Comparison of ENCODE assay signal across 17 cellular contexts in the genomic region with DNA sequence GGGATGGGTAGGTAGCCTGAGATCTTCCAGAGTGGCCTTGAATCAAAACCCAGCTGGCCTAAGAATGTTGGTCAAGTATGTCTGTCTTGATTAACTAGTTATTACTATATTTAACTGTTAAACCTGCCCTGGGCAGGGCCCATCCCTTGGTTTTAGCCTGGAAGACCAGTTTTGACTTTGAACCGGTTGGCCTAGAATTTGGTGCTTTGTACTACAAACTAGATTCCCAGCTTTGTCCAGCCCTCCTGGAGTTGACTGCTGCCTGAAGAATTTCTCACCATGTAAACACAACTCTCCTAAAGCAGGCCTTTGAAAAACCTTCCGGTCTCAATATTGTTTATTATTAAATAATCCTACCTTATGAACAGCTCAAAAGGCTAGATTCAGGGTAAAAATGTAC. TPM values are rescaled to one million over a fixed set of nuclear protein-coding genes. Genes with fewer than 3 reads are reported as not detected.
DNase-seq lines count a peak whose midpoint lies in the region; ATAC-seq, FAIRE-seq and TF ChIP-seq lines count a peak whose summit lies in the region.
"Had no signal": no experiment of that assay in that cellular context is flagged by ENCODE, and none has a peak within 500 bp of the region (broad histone marks: within the 10 kb centered on the region; RNA-seq: fewer than 3 reads in every experiment).

No MANE protein-coding gene starts in this region.

- no peak overlapping the region for H3K14ac ChIP-seq in H9 (ENCODE audit: insufficient read depth, low read length)

- H3K79me1 ChIP-seq in H9 (ENCODE audit: insufficient read depth, low read depth, low read length, poor library complexity, severe bottlenecking) = peaks cover 4% of the 10 kb centered on the region

- H4K5ac ChIP-seq in H9 (ENCODE audit: insufficient read length, low read depth, low read length) = no peak overlapping the region

- H3K9me2 ChIP-seq in GM23248 (ENCODE audit: insufficient read depth) = no peaks in the 10 kb centered on the region

- H3K4me3 ChIP-seq in endodermal cell (ENCODE audit: low read length) (no peak overlapping the region), pancreas (no peak overlapping the region), GM23248 (no peak overlapping the region), gastroesophageal sphincter (no peak overlapping the region)
- H3K4me3 ChIP-seq: right atrium auricular region, SJSA1, tibial nerve had no signal

- H3K23ac ChIP-seq in H9 (ENCODE audit: insufficient read length, low read depth, low read length) = no peak overlapping the region

- H4K91ac ChIP-seq in H9 (ENCODE audit: insufficient read length, low read depth, low read length) = peak overlapping the region; percentile 61

- H3K27me3 ChIP-seq in H9 (ENCODE audit: insufficient read depth, low read length) (no peaks in the 10 kb centered on the region), endodermal cell (ENCODE audit: control insufficient read depth, insufficient read depth, low read length, poor library complexity, severe bottlenecking) (no peaks in the 10 kb centered on the region), pancreas (no peaks in the 10 kb centered on the region), GM23248 (replicated peaks; ENCODE audit: insufficient read depth) (no peaks in the 10 kb centered on the region), gastroesophageal sphincter (no peaks in the 10 kb centered on the region)
- H3K27me3 ChIP-seq: right atrium auricular region, SJSA1, tibial nerve had no signal

- H2BK5ac ChIP-seq in H9 (ENCODE audit: insufficient read length, low read length) = no peak overlapping the region

- H2BK15ac ChIP-seq in H9 (ENCODE audit: low read depth, low read length) = no peak overlapping the region

- no CpG with 5 or more reads among the region's 2 CpGs for WGBS in H9 (ENCODE audit: extremely low coverage, insufficient read length, low lambda C conversion rate)
- 88 to 95% methylated on average over 1 to 2 of the region's 2 CpGs for WGBS in endodermal cell (ENCODE audit: insufficient coverage in 1 of 2, insufficient read length in 1 of 2), 2 experiments
- WGBS in pancreas, 2 donors = 47 to 57% methylated on average over 2 of the region's 2 CpGs
- WGBS in GM23248 (ENCODE audit: low coverage in 1 of 2, low lambda C conversion rate in 2 of 2, missing lambda C conversion rate in 2 of 2), 2 experiments = 80 to 89% methylated on average over 2 of the region's 2 CpGs
- 51 to 64% methylated on average over 2 of the region's 2 CpGs for WGBS in gastroesophageal sphincter (ENCODE audit: low coverage in 1 of 2), 2 donors

- FAIRE-seq in pancreas (lab: Jason Lieb, UNC) = no peak

- H4K20me1 ChIP-seq in H9 (ENCODE audit: control insufficient read depth, insufficient read depth, insufficient read length) (no peaks in the 10 kb centered on the region), GM23248 (ENCODE audit: insufficient read depth) (no peaks in the 10 kb centered on the region)

- TF ChIP-seq CTCF in H9 (conservative IDR thresholded peaks at IDR 0.05) (no peak), endodermal cell (conservative IDR thresholded peaks at IDR 0.05) (no peak), pancreas (IDR thresholded peaks at IDR 0.05) (no peak), gastroesophageal sphincter (IDR thresholded peaks at IDR 0.05) (no peak)

- H3K36me3 Mint-ChIP-seq in H9 (ENCODE audit: insufficient read depth in 1 of 3, low read depth in 3 of 3) = peaks cover 0 to 4% (median 0%) of the 10 kb centered on the region in 3 experiments; a peak in 2 of 7 replicates
- no peaks in the 10 kb centered on the region for H3K36me3 Mint-ChIP-seq in endodermal cell (ENCODE audit: low read depth)
- H3K36me3 Mint-ChIP-seq: activated naive CD4-positive, alpha-beta T cell treated with anti-CD3 and anti-CD28 coated beads, Interleukin-2, amount 50 U/mL, for 72 hours; natural killer cell treated with Interleukin-12 subunit alpha and Interleukin-12 subunit beta and Interleukin-15 and Interleukin-18, amount 100 ng/mL, for 72 hours had no signal

- H3K56ac ChIP-seq in H9 (ENCODE audit: insufficient read length, low read depth, low read length) = no peak overlapping the region

- ATAC-seq in pancreas = no peak
- ATAC-seq in GM21619 (IDR thresholded peaks at IDR 0.05; ENCODE audit: unreplicated experiment) = no peak
- no peak for ATAC-seq in gastroesophageal sphincter
- ATAC-seq: activated naive CD4-positive, alpha-beta T cell treated with anti-CD3 and anti-CD28 coated beads, Interleukin-2, amount 50 U/mL, for 72 hours; natural killer cell treated with Interleukin-12 subunit alpha and Interleukin-12 subunit beta and Interleukin-15 and Interleukin-18, amount 100 ng/mL, for 72 hours had no signal

- H3K4me1 ChIP-seq in H9 (ENCODE audit: insufficient read depth, low read length) = peaks cover 9% of the 10 kb centered on the region; the same call in 1 of the 2 replicates
- peaks cover 13% of the 10 kb centered on the region for H3K4me1 ChIP-seq in endodermal cell (ENCODE audit: control insufficient read depth, insufficient read depth, low read length)
- peaks cover 31 to 45% (median 34%) of the 10 kb centered on the region in 3 donors for H3K4me1 ChIP-seq in pancreas
- H3K4me1 ChIP-seq in GM23248 (ENCODE audit: insufficient read depth) = peaks cover 19% of the 10 kb centered on the region
- peaks cover 0 to 9% (median 5%) of the 10 kb centered on the region in 3 donors for H3K4me1 ChIP-seq in gastroesophageal sphincter

- H3F3A ChIP-seq in GM23248 (ENCODE audit: insufficient read depth) = peaks cover 18% of the 10 kb centered on the region

- peak overlapping the region in 1 of 3 experiments; percentile 33; a peak in 2 of 7 replicates for H3K27ac Mint-ChIP-seq in H9
- H3K27ac Mint-ChIP-seq in endodermal cell = peak overlapping the region; percentile 44
- H3K27ac Mint-ChIP-seq: activated naive CD4-positive, alpha-beta T cell treated with anti-CD3 and anti-CD28 coated beads, Interleukin-2, amount 50 U/mL, for 72 hours; natural killer cell treated with Interleukin-12 subunit alpha and Interleukin-12 subunit beta and Interleukin-15 and Interleukin-18, amount 100 ng/mL, for 72 hours had no signal

- H2BK120ac ChIP-seq in H9 (ENCODE audit: low read depth, low read length, poor library complexity, severe bottlenecking) = no peak overlapping the region

- H3T11ph ChIP-seq in H9 (ENCODE audit: low read length) = no peak overlapping the region

- H3K4me1 Mint-ChIP-seq in H9 (peaks cover 50 to 54% of the 10 kb centered on the region in 2 experiments), endodermal cell (peaks cover 42% of the 10 kb centered on the region)

- no peak overlapping the region for H3K4ac ChIP-seq in H9 (ENCODE audit: low read depth, low read length)

- no peak overlapping the region for H3K4me2 ChIP-seq in H9 (ENCODE audit: insufficient read depth, insufficient read length, low read length)
- H3K4me2 ChIP-seq in GM23248 (ENCODE audit: unreplicated experiment) = no peak overlapping the region

- H2AK5ac ChIP-seq in H9 (ENCODE audit: insufficient read length, low read length) = no peak overlapping the region

- no peak overlapping the region for H3K18ac ChIP-seq in H9 (ENCODE audit: insufficient read length, low read depth, low read length)

- no peak for TF ChIP-seq POLR2A in gastroesophageal sphincter (IDR thresholded peaks at IDR 0.05)

- no peak overlapping the region for H4K8ac ChIP-seq in H9 (replicated peaks; ENCODE audit: insufficient read length, low read depth, low read length)

- DNase-seq in H9 = no peak
- DNase-seq in endodermal cell = no peak
- no peak for DNase-seq in pancreas
- DNase-seq in GM23248 = no peak
- DNase-seq: activated CD4-positive, alpha-beta T cell treated with anti-CD3 and anti-CD28 coated beads for 48 hours; NCI-H146; NCI-H446; stimulated activated CD8-positive, alpha-beta memory T cell treated with anti-CD3 and anti-CD28 coated beads, Interleukin-4, amount 100 ng/mL, for 48 hours; T1000 had no signal

- no peaks in the 10 kb centered on the region for H3K27me3 Mint-ChIP-seq in H9 (ENCODE audit: low read depth)
- H3K27me3 Mint-ChIP-seq in endodermal cell (ENCODE audit: insufficient read depth) = no peaks in the 10 kb centered on the region
- H3K27me3 Mint-ChIP-seq: natural killer cell treated with Interleukin-12 subunit alpha and Interleukin-12 subunit beta and Interleukin-15 and Interleukin-18, amount 100 ng/mL, for 72 hours had no signal

- H3K23me2 ChIP-seq in H9 (ENCODE audit: insufficient read length, low read depth, low read length, poor library complexity, severe bottlenecking) = no peaks in the 10 kb centered on the region

- H3K79me2 ChIP-seq in H9 (ENCODE audit: insufficient read depth, low read length) = no peaks in the 10 kb centered on the region
- H3K79me2 ChIP-seq in GM23248 (ENCODE audit: insufficient read depth) = peaks cover 53% of the 10 kb centered on the region

- H3K4me3 Mint-ChIP-seq in H9 (no peak overlapping the region), endodermal cell (no peak overlapping the region)
- H3K4me3 Mint-ChIP-seq: natural killer cell treated with Interleukin-12 subunit alpha and Interleukin-12 subunit beta and Interleukin-15 and Interleukin-18, amount 100 ng/mL, for 72 hours had no signal

- H3K9me3 ChIP-seq in H9 (ENCODE audit: control insufficient read depth, low read depth, low read length) (no peaks in the 10 kb centered on the region), endodermal cell (ENCODE audit: control insufficient read depth, low read length) (no peaks in the 10 kb centered on the region), pancreas (no peaks in the 10 kb centered on the region), GM23248 (ENCODE audit: low read depth) (no peaks in the 10 kb centered on the region), gastroesophageal sphincter (no peaks in the 10 kb centered on the region)
- H3K9me3 ChIP-seq: right atrium auricular region, SJSA1, tibial nerve had no signal

- no peak for TF ChIP-seq EP300 in gastroesophageal sphincter (IDR thresholded peaks at IDR 0.05)

- H3K36me3 ChIP-seq in endodermal cell (ENCODE audit: control insufficient read depth, insufficient read depth, low read length) (no peaks in the 10 kb centered on the region), pancreas (no peaks in the 10 kb centered on the region), GM23248 (ENCODE audit: low read depth) (no peaks in the 10 kb centered on the region), gastroesophageal sphincter (peaks cover 0 to 7% of the 10 kb centered on the region in 2 donors)
- H3K36me3 ChIP-seq: right atrium auricular region had no signal

- H2AFZ ChIP-seq in H9 (ENCODE audit: low read length) = no peak overlapping the region
- H2AFZ ChIP-seq in GM23248 = no peak overlapping the region

- H2BK20ac ChIP-seq in H9 (ENCODE audit: low read depth, low read length, poor library complexity, severe bottlenecking) = no peak overlapping the region

- no peak overlapping the region for H2BK12ac ChIP-seq in H9 (ENCODE audit: insufficient read length, low read depth, low read length)

- H3K9me3 Mint-ChIP-seq in H9 = no peaks in the 10 kb centered on the region
- H3K9me3 Mint-ChIP-seq in endodermal cell = no peaks in the 10 kb centered on the region
- H3K9me3 Mint-ChIP-seq: activated naive CD4-positive, alpha-beta T cell treated with anti-CD3 and anti-CD28 coated beads, Interleukin-2, amount 50 U/mL, for 72 hours; natural killer cell treated with Interleukin-12 subunit alpha and Interleukin-12 subunit beta and Interleukin-15 and Interleukin-18, amount 100 ng/mL, for 72 hours had no signal

- intact Hi-C loops in pancreas (cut with DNase I) = no loop called here

- in situ Hi-C loops in GM23248 (cut with MboI) = no loop called here

- H3K9ac ChIP-seq in H9 (ENCODE audit: extremely low read depth, insufficient read length, low read length) (no peak overlapping the region), endodermal cell (ENCODE audit: extremely low read depth, low read length, poor library complexity, severe bottlenecking) (no peak overlapping the region), GM23248 (no peak overlapping the region)

- no peak overlapping the region for H3K27ac ChIP-seq in H9 (ENCODE audit: insufficient read length, low read depth, low read length)
- no peak overlapping the region for H3K27ac ChIP-seq in endodermal cell (ENCODE audit: low read depth, low read length)
- peak overlapping the region; percentile 24 to 92 (median 62) for H3K27ac ChIP-seq in pancreas
- H3K27ac ChIP-seq in GM23248 = no peak overlapping the region
- H3K27ac ChIP-seq in gastroesophageal sphincter = peak overlapping the region in 1 of 4 donors; percentile 19
- H3K27ac ChIP-seq: right atrium auricular region, SJSA1, tibial nerve had no signal

RNA-seq across cellular contexts. Expression of gene C15orf62, which starts 16.0 kb away (rescaled TPM):
- 0.44 and 0.70 TPM in 2 replicates for total RNA-seq in H9 (2021)
- total RNA-seq in endodermal cell = under 1 TPM; 0.46 to 0.57 TPM
- 0.21 TPM for polyA plus RNA-seq in endodermal cell (2013, experiment 1 of 2)
- polyA plus RNA-seq in endodermal cell (2013, experiment 2 of 2) = 0.33 TPM
- under 1 TPM in 5 of 6 donors, not detected in 1; 0.06 to 0.23 (median 0.12) TPM for total RNA-seq in pancreas
- polyA plus RNA-seq in pancreas = under 1 TPM; 0.16 to 0.46 TPM
- total RNA-seq in GM23248 (2014; rRNA removed; shearing (Covaris generic)) = not detected in 2 replicates
- polyA plus RNA-seq in GM23248 (2016; fragmentation: Nextera tagmentation; extraction: Ambion mirVana) = 0.11 and 0.28 TPM in 2 replicates
- total RNA-seq in gastroesophageal sphincter = under 1 TPM; 0.16 to 0.42 (median 0.31) TPM
- total RNA-seq: LHCN-M2 had no signal

RNA-seq across cellular contexts. Expression of gene ZFYVE19, which starts 21.1 kb away (rescaled TPM):
- total RNA-seq in H9 (2021) (10.7 and 11.3 TPM in 2 replicates), endodermal cell (10 to 100 TPM; 15.6 to 15.9 TPM), pancreas (10 to 100 TPM in 2 of 6 donors, 1 to 10 TPM in 4; 7.4 to 14.4 (median 8.2) TPM), gastroesophageal sphincter (10 to 100 TPM; 13.3 to 25.5 (median 19.7) TPM)
- polyA plus RNA-seq in endodermal cell (2013, experiment 1 of 2) = 15.9 TPM
- 15.6 TPM for polyA plus RNA-seq in endodermal cell (2013, experiment 2 of 2)
- polyA plus RNA-seq in pancreas (10 to 100 TPM; 19.0 to 27.3 TPM), GM23248 (2016; fragmentation: Nextera tagmentation; extraction: Ambion mirVana) (11.7 and 15.0 TPM in 2 replicates)
- total RNA-seq in GM23248 (2014; rRNA removed; shearing (Covaris generic)) = 24.2 and 33.5 TPM in 2 replicates

RNA-seq across cellular contexts. Expression of gene DNAJC17, which starts 21.5 kb away (rescaled TPM):
- 38.3 and 44.4 TPM in 2 replicates for total RNA-seq in H9 (2021)
- 10 to 100 TPM; 34.0 to 41.0 TPM for total RNA-seq in endodermal cell
- 49.7 TPM for polyA plus RNA-seq in endodermal cell (2013, experiment 1 of 2)
- polyA plus RNA-seq in endodermal cell (2013, experiment 2 of 2) = 41.3 TPM
- total RNA-seq in pancreas = 10 to 100 TPM; 12.2 to 23.1 (median 14.8) TPM
- polyA plus RNA-seq in pancreas = 10 to 100 TPM; 54.9 to 57.6 TPM
- total RNA-seq in GM23248 (2014; rRNA removed; shearing (Covaris generic)) = 13.4 and 64.4 TPM in 2 replicates
- polyA plus RNA-seq in GM23248 (2016; fragmentation: Nextera tagmentation; extraction: Ambion mirVana) = 36.4 and 44.6 TPM in 2 replicates
- 10 to 100 TPM in 3 of 4 donors, 1 to 10 TPM in 1; 7.8 to 20.5 (median 17.8) TPM for total RNA-seq in gastroesophageal sphincter

RNA-seq across cellular contexts. Expression of gene GCHFR, which starts 21.9 kb away (rescaled TPM):
- total RNA-seq in H9 (2021) = 33.0 and 37.0 TPM in 2 replicates
- total RNA-seq in endodermal cell = 10 to 100 TPM; 33.6 to 47.1 TPM
- 21.0 TPM for polyA plus RNA-seq in endodermal cell (2013, experiment 1 of 2)
- 19.3 TPM for polyA plus RNA-seq in endodermal cell (2013, experiment 2 of 2)
- total RNA-seq in pancreas = 10 to 100 TPM in 1 of 6 donors, 1 to 10 TPM in 5; 4.9 to 10.8 (median 7.4) TPM
- polyA plus RNA-seq in pancreas = 10 to 100 TPM; 13.8 to 21.4 TPM
- total RNA-seq in GM23248 (2014; rRNA removed; shearing (Covaris generic)) = 0.54 and 8.9 TPM in 2 replicates
- 1.8 and 2.3 TPM in 2 replicates for polyA plus RNA-seq in GM23248 (2016; fragmentation: Nextera tagmentation; extraction: Ambion mirVana)
- 10 to 100 TPM in 1 of 4 donors, 1 to 10 TPM in 3; 5.8 to 12.1 (median 6.9) TPM for total RNA-seq in gastroesophageal sphincter

RNA-seq across cellular contexts. Expression of gene RMDN3, which starts 30.8 kb away (rescaled TPM):
- total RNA-seq in H9 (2021) (24.9 and 28.3 TPM in 2 replicates), endodermal cell (10 to 100 TPM; 15.7 to 23.5 TPM), pancreas (10 to 100 TPM; 16.6 to 21.2 (median 17.2) TPM), gastroesophageal sphincter (10 to 100 TPM; 24.2 to 37.2 (median 32.8) TPM)
- polyA plus RNA-seq in endodermal cell (2013, experiment 1 of 2) = 20.9 TPM
- polyA plus RNA-seq in endodermal cell (2013, experiment 2 of 2) = 20.8 TPM
- polyA plus RNA-seq in pancreas (10 to 100 TPM; 11.9 to 21.3 TPM), GM23248 (2016; fragmentation: Nextera tagmentation; extraction: Ambion mirVana) (41.4 TPM in 2 replicates)
- total RNA-seq in GM23248 (2014; rRNA removed; shearing (Covaris generic)) = 25.9 and 30.0 TPM in 2 replicates

Comparison
In these comparisons a context has a peak if more than half of its experiments do, and no peak if none do; other contexts are left out.
1. H3K27ac ChIP-seq: peak in pancreas (4 of 4); none in H9 (single experiment), endodermal cell (single experiment) and GM23248 (single experiment).